ENCODE assay signal across 21 cellular contexts in the genomic region with DNA sequence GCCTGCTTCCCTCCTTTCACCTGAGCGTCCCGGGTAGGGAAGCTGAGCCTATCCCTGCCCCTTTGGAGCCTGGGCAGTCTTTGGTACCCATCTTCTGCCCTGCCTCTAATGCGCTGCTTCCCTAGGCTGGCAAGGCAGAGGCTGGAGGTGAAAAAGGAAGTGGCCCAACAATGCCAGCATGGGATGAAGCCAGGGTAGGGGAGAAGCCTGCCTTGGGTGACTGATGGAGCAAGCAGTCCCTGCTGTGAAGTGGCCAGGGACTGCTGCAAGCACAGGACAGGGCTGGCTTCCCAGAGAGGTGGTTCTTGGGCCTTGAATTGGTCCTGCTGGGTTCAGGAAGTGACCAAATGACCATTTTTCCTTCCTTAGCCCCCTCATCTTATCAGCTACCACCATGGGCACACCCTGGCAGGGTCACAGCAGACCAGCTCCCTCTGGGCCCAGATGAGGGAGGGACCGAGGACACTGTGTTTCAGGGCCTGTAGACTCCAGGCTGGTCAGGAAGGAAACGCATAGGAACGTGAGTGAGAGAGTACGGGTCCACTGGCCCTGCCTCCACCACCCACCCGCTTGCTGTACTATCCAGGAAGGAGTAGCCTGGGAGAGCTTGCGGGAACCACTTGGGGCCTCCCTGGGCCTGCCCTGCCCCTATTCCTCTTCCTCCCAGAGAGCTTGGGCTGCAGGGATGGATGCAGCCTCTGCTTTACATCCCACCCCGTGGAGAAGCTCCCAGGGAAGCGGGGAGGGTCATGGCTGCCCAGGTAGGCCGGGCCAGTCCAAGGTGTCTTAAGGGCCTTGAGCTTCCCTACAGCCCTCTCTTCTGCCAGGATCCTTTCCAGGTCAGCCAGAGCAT.
DNase-seq lines count a peak whose midpoint lies in the region; ATAC-seq, FAIRE-seq and TF ChIP-seq lines count a peak whose summit lies in the region.
"Had no signal": no experiment of that assay in that cellular context is flagged by ENCODE, and none has a peak within 500 bp of the region (broad histone marks: within the 10 kb centered on the region; RNA-seq: fewer than 3 reads in every experiment).

No MANE protein-coding gene starts in this region.

- peaks cover 39% of the 10 kb centered on the region for H3K79me1 ChIP-seq in H1 (ENCODE audit: low read depth, low read length)

- H3K4me1 ChIP-seq in H1 (replicated peaks in 1 of 4; ENCODE audit: control insufficient read depth in 3 of 4, insufficient read depth in 4 of 4, low read length in 3 of 4) (no peaks in the 10 kb centered on the region; a peak in 3 of 7 replicates), ovary (ENCODE audit: insufficient read depth) (peaks cover 51% of the 10 kb centered on the region), upper lobe of right lung (peaks cover 40% of the 10 kb centered on the region)

- TF ChIP-seq CTCF in H1 (IDR thresholded peaks at IDR 0.05; ENCODE audit: control extremely low read depth in 1 of 3, insufficient read depth in 1 of 3, low read depth in 1 of 3, low read length in 3 of 3) = no peak
- no peak for TF ChIP-seq CTCF in ovary (IDR thresholded peaks at IDR 0.05)
- TF ChIP-seq CTCF in upper lobe of right lung (IDR thresholded peaks at IDR 0.05) = no peak

- no peak overlapping the region for H3K14ac ChIP-seq in H1 (ENCODE audit: insufficient read length)

- no peak overlapping the region for H2AK5ac ChIP-seq in H1 (ENCODE audit: low read depth, low read length)

- H3K4ac ChIP-seq in H1 (replicated peaks; ENCODE audit: insufficient read length, low read depth, low read length) = no peak overlapping the region

- H3K56ac ChIP-seq in H1 (replicated peaks; ENCODE audit: insufficient read length, low read depth, low read length) = no peak overlapping the region

- CTCF ChIA-PET in H1 (lab: Charles Lee; ENCODE audit: partially characterized antibody) = interaction anchor here (0.7 to 3.1 kb wide), 13 partner anchors 9 to 107 kb away, joined by 3 to 15 read pairs (median 4); no protein-coding TSS in a partner anchor

- TF ChIP-seq EP300 in H1 (IDR thresholded peaks at IDR 0.05; ENCODE audit: borderline replicate concordance in 1 of 2, low read depth in 2 of 2, low read length in 2 of 2) (no peak), ovary (IDR thresholded peaks at IDR 0.05) (no peak)

- intact Hi-C loops in left ventricle myocardium superior (cut with micrococcal nuclease) (no loop called here), ovary (cut with DNase I) (no loop called here), upper lobe of right lung (cut with DNase I) (no loop called here)

- POLR2A ChIA-PET in H1 (lab: Charles Lee; ENCODE audit: partially characterized antibody) = interaction anchor here (0.7 to 1.2 kb wide), 2 partner anchors 20 to 31 kb away, joined by 3 read pairs; no protein-coding TSS in a partner anchor
- POLR2A ChIA-PET in naive thymus-derived CD8-positive, alpha-beta T cell (lab: Charles Lee) = no interaction called here

- H3K18ac ChIP-seq in H1 (ENCODE audit: extremely low read depth, low read length) = no peak overlapping the region

- H3K4me3 ChIP-seq in H1 (ENCODE audit: extremely low read depth in 1 of 4, insufficient read depth in 2 of 4, low read depth in 3 of 4, low read length in 4 of 4) = no peak overlapping the region
- H3K4me3 ChIP-seq in ovary = no peak overlapping the region
- no peak overlapping the region for H3K4me3 ChIP-seq in upper lobe of right lung
- H3K4me3 ChIP-seq: SJSA1 had no signal

- no peak overlapping the region for H4K5ac ChIP-seq in H1 (ENCODE audit: insufficient read length, low read depth, low read length)

- H3K36me3 Mint-ChIP-seq in naive thymus-derived CD8-positive, alpha-beta T cell = no peaks in the 10 kb centered on the region
- H3K36me3 Mint-ChIP-seq: activated naive CD4-positive, alpha-beta T cell treated with anti-CD3 and anti-CD28 coated beads, Interleukin-2, amount 50 U/mL, for 24 hours; IgD-negative memory B cell; mesothelial cell of epicardium; stimulated activated naive B cell treated with anti-CD40 and anti-IgM and Interleukin-4, amounts not matched to agents 10 μg/mL and 1 μg/mL and 100 μg/mL, for 72 hours had no signal

- no peak overlapping the region; the same call in 1 of the 2 replicates for H2BK5ac ChIP-seq in H1 (ENCODE audit: low read depth, low read length)

- peaks cover 22 to 35% of the 10 kb centered on the region in 2 experiments for H4K20me1 ChIP-seq in H1 (replicated peaks in 1 of 2; ENCODE audit: control insufficient read depth in 1 of 2, insufficient read depth in 2 of 2, low read length in 2 of 2)

- DNase-seq in H1 (ENCODE audit: low read depth in 1 of 2, low spot score in 2 of 2) (no peak), left ventricle myocardium superior (no peak), ovary (peak in 1 of 5 donors; percentile 43), upper lobe of right lung (no peak)
- no peak for DNase-seq in naive thymus-derived CD8-positive, alpha-beta T cell
- no peak for DNase-seq in central memory CD4-positive, alpha-beta T cell
- DNase-seq: activated B cell treated with CpG ODN at 0.5 μM for 24 hours; activated T-cell treated with anti-CD3 and anti-CD28 coated beads, Interleukin-2, amount 50 U/mL, for 72 hours; erythroblast; MV-4-11; NCI-H526; nephron progenitor cell; stimulated activated naive B cell treated with anti-CD40 and anti-IgM and Interleukin-4, amounts not matched to agents 10 μg/mL and 1 μg/mL and 100 μg/mL, for 72 hours; T-helper 17 cell had no signal

- peaks cover 0 to 32% of the 10 kb centered on the region in 2 experiments; a peak in 1 of 4 replicates for H3K79me2 ChIP-seq in H1 (ENCODE audit: control insufficient read depth in 1 of 2, insufficient read depth in 2 of 2, low read length in 2 of 2)

- H3K23ac ChIP-seq in H1 (ENCODE audit: insufficient read length) = no peak overlapping the region

- peaks cover 0 to 4% (median 0%) of the 10 kb centered on the region in 4 donors for H3K4me1 Mint-ChIP-seq in naive thymus-derived CD8-positive, alpha-beta T cell
- H3K4me1 Mint-ChIP-seq: activated B cell treated with CpG ODN at 0.5 μM for 24 hours; activated naive CD4-positive, alpha-beta T cell treated with anti-CD3 and anti-CD28 coated beads, Interleukin-2, amount 50 U/mL, for 24 hours; IgD-negative memory B cell; stimulated activated naive B cell treated with anti-CD40 and anti-IgM and Interleukin-4, amounts not matched to agents 10 μg/mL and 1 μg/mL and 100 μg/mL, for 72 hours; T-helper 17 cell had no signal

- no peaks in the 10 kb centered on the region for H3K9me3 Mint-ChIP-seq in naive thymus-derived CD8-positive, alpha-beta T cell
- H3K9me3 Mint-ChIP-seq: activated B cell treated with CpG ODN at 0.5 μM for 24 hours; activated naive CD4-positive, alpha-beta T cell treated with anti-CD3 and anti-CD28 coated beads, Interleukin-2, amount 50 U/mL, for 24 hours; activated T-cell treated with anti-CD3 and anti-CD28 coated beads, Interleukin-2, amount 50 U/mL, for 72 hours; IgD-negative memory B cell; mesothelial cell of epicardium; nephron progenitor cell; stimulated activated naive B cell treated with anti-CD40 and anti-IgM and Interleukin-4, amounts not matched to agents 10 μg/mL and 1 μg/mL and 100 μg/mL, for 72 hours had no signal

- no peak overlapping the region for H2BK120ac ChIP-seq in H1 (replicated peaks; ENCODE audit: low read depth, low read length)

- H4K91ac ChIP-seq in H1 (replicated peaks; ENCODE audit: insufficient read length, low read length) = no peak overlapping the region

- H2BK20ac ChIP-seq in H1 (ENCODE audit: low read length) = no peak overlapping the region; the same call in 1 of the 2 replicates

- TF ChIP-seq POLR2A in H1 (IDR thresholded peaks at IDR 0.05; ENCODE audit: control extremely low read depth in 1 of 2, low read depth in 2 of 2, low read length in 2 of 2) (no peak), ovary (IDR thresholded peaks at IDR 0.05) (no peak)

- H2BK15ac ChIP-seq in H1 (ENCODE audit: low read length) = no peak overlapping the region

- no peak for FAIRE-seq in H1 (lab: Jason Lieb, UNC)
- FAIRE-seq: H54 had no signal

- peak; percentile 12 for ATAC-seq in left ventricle myocardium superior
- ATAC-seq in upper lobe of right lung = peak; percentile 37
- ATAC-seq in GM18517 (IDR thresholded peaks at IDR 0.05; ENCODE audit: unreplicated experiment) = no peak
- no peak for ATAC-seq in naive thymus-derived CD8-positive, alpha-beta T cell
- ATAC-seq: activated T-cell treated with anti-CD3 and anti-CD28 coated beads, Interleukin-2, amount 50 U/mL, for 72 hours; stimulated activated naive B cell treated with anti-CD40 and anti-IgM and Interleukin-4, amounts not matched to agents 10 μg/mL and 1 μg/mL and 100 μg/mL, for 72 hours; T-helper 17 cell had no signal

- no peak overlapping the region; a peak in 1 of 7 replicates for H3K9ac ChIP-seq in H1 (replicated peaks in 1 of 4; ENCODE audit: extremely low read depth in 1 of 4, low read depth in 3 of 4, low read length in 3 of 4)

- TF ChIP-seq RAD21 in H1 (IDR thresholded peaks at IDR 0.05 in 1 of 2, conservative IDR thresholded peaks at IDR 0.05 in 1 of 2; ENCODE audit: low read depth in 2 of 2, low read length in 2 of 2) = no peak

- H3K27me3 ChIP-seq in H1 (replicated peaks in 1 of 4; ENCODE audit: control insufficient read depth in 3 of 4, extremely low read depth in 1 of 4, insufficient read depth in 3 of 4, low read length in 3 of 4) (no peaks in the 10 kb centered on the region; a peak in 1 of 7 replicates), ovary (no peaks in the 10 kb centered on the region), upper lobe of right lung (no peaks in the 10 kb centered on the region)
- H3K27me3 ChIP-seq: SJSA1 had no signal

- H3K4me3 Mint-ChIP-seq in naive thymus-derived CD8-positive, alpha-beta T cell = no peak overlapping the region
- H3K4me3 Mint-ChIP-seq: activated B cell treated with CpG ODN at 0.5 μM for 24 hours; activated naive CD4-positive, alpha-beta T cell treated with anti-CD3 and anti-CD28 coated beads, Interleukin-2, amount 50 U/mL, for 24 hours; activated T-cell treated with anti-CD3 and anti-CD28 coated beads, Interleukin-2, amount 50 U/mL, for 72 hours; IgD-negative memory B cell; mesothelial cell of epicardium; nephron progenitor cell; stimulated activated naive B cell treated with anti-CD40 and anti-IgM and Interleukin-4, amounts not matched to agents 10 μg/mL and 1 μg/mL and 100 μg/mL, for 72 hours; T-helper 17 cell had no signal

- WGBS in H1 (ENCODE audit: extremely low coverage in 1 of 2, insufficient coverage in 1 of 2, insufficient read length in 1 of 2, insufficient replicate concordance in 2 of 2, low coverage in 1 of 2, low lambda C conversion rate in 2 of 2, missing lambda C conversion rate in 1 of 2), 2 experiments = 91% methylated on average over 11 of the region's 12 CpGs; no CpG with 5 or more reads in 1 of the 2 experiments
- WGBS in ovary, 3 donors = 66 to 71% (median 71%) methylated on average over 12 of the region's 12 CpGs

- no peak overlapping the region for H2AFZ ChIP-seq in H1 (ENCODE audit: low read length)

- no peak overlapping the region for H3K4me2 ChIP-seq in H1 (ENCODE audit: insufficient read depth in 1 of 2, low read depth in 2 of 2, low read length in 2 of 2)

- H3K27me3 Mint-ChIP-seq in naive thymus-derived CD8-positive, alpha-beta T cell = no peaks in the 10 kb centered on the region
- H3K27me3 Mint-ChIP-seq: activated B cell treated with CpG ODN at 0.5 μM for 24 hours; activated naive CD4-positive, alpha-beta T cell treated with anti-CD3 and anti-CD28 coated beads, Interleukin-2, amount 50 U/mL, for 24 hours; IgD-negative memory B cell; stimulated activated naive B cell treated with anti-CD40 and anti-IgM and Interleukin-4, amounts not matched to agents 10 μg/mL and 1 μg/mL and 100 μg/mL, for 72 hours had no signal

- no peak overlapping the region for H3K27ac Mint-ChIP-seq in naive thymus-derived CD8-positive, alpha-beta T cell
- H3K27ac Mint-ChIP-seq: activated B cell treated with CpG ODN at 0.5 μM for 24 hours; activated naive CD4-positive, alpha-beta T cell treated with anti-CD3 and anti-CD28 coated beads, Interleukin-2, amount 50 U/mL, for 24 hours; activated T-cell treated with anti-CD3 and anti-CD28 coated beads, Interleukin-2, amount 50 U/mL, for 72 hours; IgD-negative memory B cell; mesothelial cell of epicardium; nephron progenitor cell; stimulated activated naive B cell treated with anti-CD40 and anti-IgM and Interleukin-4, amounts not matched to agents 10 μg/mL and 1 μg/mL and 100 μg/mL, for 72 hours; T-helper 17 cell had no signal

- H3K9me3 ChIP-seq in H1 (ENCODE audit: insufficient read depth in 2 of 2, low read depth in 1 of 2, low read length in 1 of 2) (no peaks in the 10 kb centered on the region), ovary (no peaks in the 10 kb centered on the region), upper lobe of right lung (no peaks in the 10 kb centered on the region)
- H3K9me3 ChIP-seq: SJSA1 had no signal

- H3K27ac ChIP-seq in H1 (ENCODE audit: low read depth, low read length) (no peak overlapping the region), ovary (peak overlapping the region; percentile 16 to 68), upper lobe of right lung (peak overlapping the region; percentile 72)
- H3K27ac ChIP-seq: HL-60, SJSA1 had no signal

- H2BK12ac ChIP-seq in H1 (ENCODE audit: low read depth, low read length) = no peak overlapping the region

- peak overlapping the region; percentile 48; the same call in 1 of the 2 replicates for H4K8ac ChIP-seq in H1 (ENCODE audit: extremely low read depth, insufficient read depth, low read length)

- no peaks in the 10 kb centered on the region for H3K23me2 ChIP-seq in H1 (ENCODE audit: low read depth, low read length)

- H3K36me3 ChIP-seq in H1 (ENCODE audit: control insufficient read depth in 2 of 4, insufficient read depth in 4 of 4, low read length in 3 of 4) (no peaks in the 10 kb centered on the region), ovary (no peaks in the 10 kb centered on the region), upper lobe of right lung (peaks cover 13% of the 10 kb centered on the region)
- H3K36me3 ChIP-seq: SJSA1 had no signal

Comparison
In these comparisons a context has a peak if more than half of its experiments do, and no peak if none do; other contexts are left out.
1. ATAC-seq: peak in left ventricle myocardium superior (single experiment) and upper lobe of right lung (single experiment); none in GM18517 (single experiment) and naive thymus-derived CD8-positive, alpha-beta T cell (0 of 2).